In the genomic region with DNA sequence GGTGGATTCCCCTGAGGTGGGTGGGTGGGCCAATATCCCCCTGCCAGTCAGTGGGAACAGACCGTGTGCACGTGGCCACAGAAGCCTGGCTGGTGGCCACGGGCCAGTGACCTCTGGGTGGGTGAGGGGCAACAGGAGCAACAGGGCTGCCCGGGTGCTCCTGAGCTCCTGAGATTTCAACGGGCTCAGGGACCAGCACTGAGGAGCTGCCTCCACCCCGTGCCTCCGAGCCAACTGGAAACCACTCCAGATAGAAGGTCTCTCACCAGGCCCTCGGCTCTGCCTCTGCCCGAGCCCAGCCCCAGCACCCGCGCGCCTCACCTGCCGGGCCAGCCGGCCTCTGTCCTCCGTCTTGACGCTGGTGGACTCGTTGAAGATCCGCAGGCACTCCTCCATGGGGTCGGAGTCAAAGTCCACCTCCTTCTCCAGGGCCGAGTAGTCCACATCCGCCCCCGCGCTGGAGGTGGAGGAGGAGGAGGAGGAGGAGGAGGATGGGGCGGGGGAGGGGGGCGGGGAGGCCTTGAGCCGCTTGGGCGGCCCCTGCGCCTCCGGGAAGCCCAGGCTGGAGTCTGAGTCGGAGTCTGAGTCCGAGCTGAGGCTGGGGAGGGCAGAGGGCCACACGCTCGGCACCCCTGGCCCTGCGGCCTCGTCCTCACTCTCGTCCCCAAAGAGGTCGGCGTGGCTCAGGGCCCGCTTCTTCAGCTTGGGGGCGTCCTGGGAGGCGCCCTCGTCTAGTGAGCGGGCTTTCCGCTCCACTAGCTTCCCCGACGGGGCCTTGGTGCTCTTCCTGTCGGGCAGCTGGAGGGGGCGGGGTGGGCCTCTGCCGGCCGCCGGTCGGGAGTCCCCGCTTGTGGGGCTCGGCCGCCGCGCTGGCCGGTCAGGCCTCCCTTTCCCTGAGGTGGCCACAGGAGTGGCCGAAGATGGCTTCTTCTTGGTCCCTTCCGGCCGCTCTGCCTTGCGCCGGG, we compare ENCODE assay signal across 11 cellular contexts. TPM values are rescaled to one million over a fixed set of nuclear protein-coding genes. Genes with fewer than 3 reads are reported as not detected.
DNase-seq lines count a peak whose midpoint lies in the region; ATAC-seq and TF ChIP-seq lines count a peak whose summit lies in the region.
"Had no signal": no experiment of that assay in that cellular context is flagged by ENCODE, and none has a peak within 500 bp of the region (broad histone marks: within the 10 kb centered on the region; RNA-seq: fewer than 3 reads in every experiment).

No MANE protein-coding gene starts in this region.

- H3K4me3 Mint-ChIP-seq in T-helper 17 cell: no peak overlapping the region
- peak overlapping the region; percentile 33 for H3K4me3 Mint-ChIP-seq in progenitor cell of endocrine pancreas (ENCODE audit: low read depth)

- no peaks in the 10 kb centered on the region for H3K9me2 ChIP-seq in HCT116 (ENCODE audit: insufficient read depth)

- RAD21 ChIA-PET in HCT116 (lab: Charles Lee; ENCODE audit: low non-redundant PET in 1 of 2, low total read pairs in 2 of 2, uncharacterized antibody in 2 of 2, unreplicated experiment in 2 of 2): interaction anchor here (0.6 to 1.1 kb wide), 5 partner anchors 59 to 281 kb away, joined by 3 to 6 read pairs (median 5); no protein-coding TSS in a partner anchor

- H2AFZ ChIP-seq in HCT116 (ENCODE audit: low read depth, low read length, poor library complexity, severe bottlenecking): no peak overlapping the region

- no peak overlapping the region for H3K9ac ChIP-seq in HCT116 (ENCODE audit: low read length)

- intact Hi-C loops in HCT116 (cut with micrococcal nuclease): no loop called here

- H3K4me1 Mint-ChIP-seq in T-helper 17 cell (peaks cover 9% of the 10 kb centered on the region), progenitor cell of endocrine pancreas (ENCODE audit: low read depth) (peaks cover 4% of the 10 kb centered on the region)

- H3K4me3 ChIP-seq in HCT116 (replicated peaks in 1 of 2; ENCODE audit: low read depth in 1 of 2, low read length in 2 of 2): no peak overlapping the region
- H3K4me3 ChIP-seq: tibial nerve had no signal

- H3K27me3 Mint-ChIP-seq in T-helper 17 cell (no peaks in the 10 kb centered on the region), progenitor cell of endocrine pancreas (no peaks in the 10 kb centered on the region)

- H3K79me2 ChIP-seq in HCT116 (ENCODE audit: insufficient read depth, low read length): peaks cover 26% of the 10 kb centered on the region

- no peak overlapping the region for H3K27ac ChIP-seq in HCT116 (ENCODE audit: low read depth, low read length)

- peak; percentile 21; the same call in 1 of the 2 replicates for ATAC-seq in HCT116
- ATAC-seq in T-helper 17 cell: peak; percentile 3
- ATAC-seq in HG02840 (IDR thresholded peaks at IDR 0.05; ENCODE audit: low FRiP score, unreplicated experiment): no peak

- no peak overlapping the region for H3K4me2 ChIP-seq in HCT116 (ENCODE audit: low read length)

- no peak for DNase-seq in HCT116 (ENCODE audit: low read depth, low spot score)
- no peak for DNase-seq in T-helper 17 cell
- peak; percentile 79 for DNase-seq in iPS-NIHi11 (ENCODE audit: low spot score)
- no peak for DNase-seq in progenitor cell of endocrine pancreas (ENCODE audit: low spot score, unreplicated experiment)
- DNase-seq in cerebellar nuclear complex (lab: John Stamatoyannopoulos, UW): no peak
- DNase-seq in activated CD8-positive, alpha-beta memory T cell treated with anti-CD3 and anti-CD28 coated beads, Interleukin-2, amount 50 U/mL, for 4 hours: no peak
- no peak for DNase-seq in globus pallidus (ENCODE audit: low spot score)
- DNase-seq: DMS153, NCI-H2081 treated with DMSO at 0.1 percent for 48 hours had no signal

- peaks cover 4 to 7% of the 10 kb centered on the region in 2 experiments; a peak in 3 of 4 replicates for H3K4me1 ChIP-seq in HCT116 (ENCODE audit: control insufficient read depth in 1 of 2, insufficient read depth in 2 of 2, low read length in 2 of 2)

- H3K27ac Mint-ChIP-seq in T-helper 17 cell (no peak overlapping the region), progenitor cell of endocrine pancreas (no peak overlapping the region)

- no peak for TF ChIP-seq RAD21 in HCT116 (IDR thresholded peaks at IDR 0.05; ENCODE audit: low read depth)

- H3K9me3 ChIP-seq in HCT116 (ENCODE audit: control insufficient read depth in 1 of 2, insufficient read depth in 1 of 2, low read depth in 1 of 2, low read length in 2 of 2) (no peaks in the 10 kb centered on the region), T-helper 17 cell (ENCODE audit: control insufficient read depth, low read length, poor library complexity, severe bottlenecking) (no peaks in the 10 kb centered on the region)
- H3K9me3 ChIP-seq: tibial nerve had no signal

- peaks cover 6 to 13% of the 10 kb centered on the region in 2 experiments; a peak in 3 of 4 replicates for H3K36me3 ChIP-seq in HCT116 (ENCODE audit: control insufficient read depth in 1 of 2, insufficient read depth in 2 of 2, low read length in 2 of 2)

- TF ChIP-seq POLR2A in HCT116 (IDR thresholded peaks at IDR 0.05; ENCODE audit: borderline replicate concordance, extremely low read depth, insufficient read depth, insufficient read length): no peak

- POLR2A ChIA-PET in HCT116 (lab: Charles Lee): no interaction called here

- H3K9me3 Mint-ChIP-seq in progenitor cell of endocrine pancreas (ENCODE audit: low read depth): no peaks in the 10 kb centered on the region

- CTCF ChIA-PET in HCT116 (lab: Charles Lee): interaction anchor here (0.6 to 2.3 kb wide), 19 partner anchors 11 to 381 kb away, joined by 3 to 33 read pairs (median 4); a partner anchor contains a TSS

- no peaks in the 10 kb centered on the region for H4K20me1 ChIP-seq in HCT116 (ENCODE audit: insufficient read depth)

- H3K27me3 ChIP-seq in HCT116 (ENCODE audit: insufficient read depth, low read length): no peaks in the 10 kb centered on the region
- H3K27me3 ChIP-seq: tibial nerve had no signal

- TF ChIP-seq CTCF in HCT116 (IDR thresholded peaks at IDR 0.05 in 2 of 3, conservative IDR thresholded peaks at IDR 0.05 in 1 of 3; ENCODE audit: borderline replicate concordance in 1 of 3, insufficient read depth in 1 of 3, low read depth in 2 of 3, low read length in 2 of 3) (no peak), progenitor cell of endocrine pancreas (IDR thresholded peaks at IDR 0.05; ENCODE audit: unreplicated experiment) (no peak)

- peaks cover 2% of the 10 kb centered on the region for H3K36me3 Mint-ChIP-seq in T-helper 17 cell (ENCODE audit: low read depth)
- H3K36me3 Mint-ChIP-seq in progenitor cell of endocrine pancreas (ENCODE audit: insufficient read depth): peaks cover 8% of the 10 kb centered on the region

- TSS peak; percentile 23 for BruUV-seq in HCT116 (replicated peaks; lab: Mats Ljungman, UMichigan)

TF ChIP-seq in HCT116, 20 proteins besides CTCF, POLR2A, EP300 and RAD21 (continues in another document):
- TF ChIP-seq EGR1 (IDR thresholded peaks at IDR 0.05; ENCODE audit: low read depth): no peak
- no peak for TF ChIP-seq TCF7L2 (IDR thresholded peaks at IDR 0.05; ENCODE audit: borderline replicate concordance, extremely low read depth, insufficient read depth, insufficient read length)
- TF ChIP-seq, protein P1, sequence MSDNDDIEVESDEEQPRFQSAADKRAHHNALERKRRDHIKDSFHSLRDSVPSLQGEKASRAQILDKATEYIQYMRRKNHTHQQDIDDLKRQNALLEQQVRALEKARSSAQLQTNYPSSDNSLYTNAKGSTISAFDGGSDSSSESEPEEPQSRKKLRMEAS (IDR thresholded peaks at IDR 0.05): no peak
- TF ChIP-seq, protein P2, sequence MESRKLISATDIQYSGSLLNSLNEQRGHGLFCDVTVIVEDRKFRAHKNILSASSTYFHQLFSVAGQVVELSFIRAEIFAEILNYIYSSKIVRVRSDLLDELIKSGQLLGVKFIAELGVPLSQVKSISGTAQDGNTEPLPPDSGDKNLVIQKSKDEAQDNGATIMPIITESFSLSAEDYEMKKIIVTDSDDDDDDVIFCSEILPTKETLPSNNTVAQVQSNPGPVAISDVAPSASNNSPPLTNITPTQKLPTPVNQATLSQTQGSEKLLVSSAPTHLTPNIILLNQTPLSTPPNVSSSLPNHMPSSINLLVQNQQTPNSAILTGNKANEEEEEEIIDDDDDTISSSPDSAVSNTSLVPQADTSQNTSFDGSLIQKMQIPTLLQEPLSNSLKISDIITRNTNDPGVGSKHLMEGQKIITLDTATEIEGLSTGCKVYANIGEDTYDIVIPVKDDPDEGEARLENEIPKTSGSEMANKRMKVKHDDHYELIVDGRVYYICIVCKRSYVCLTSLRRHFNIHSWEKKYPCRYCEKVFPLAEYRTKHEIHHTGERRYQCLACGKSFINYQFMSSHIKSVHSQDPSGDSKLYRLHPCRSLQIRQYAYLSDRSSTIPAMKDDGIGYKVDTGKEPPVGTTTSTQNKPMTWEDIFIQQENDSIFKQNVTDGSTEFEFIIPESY (IDR thresholded peaks at IDR 0.05; ENCODE audit: extremely low read depth, insufficient replicate concordance, low read length): no peak
- no peak for TF ChIP-seq EZH2phosphoT487 (IDR thresholded peaks at IDR 0.05; ENCODE audit: borderline replicate concordance)
- TF ChIP-seq, protein P3, sequence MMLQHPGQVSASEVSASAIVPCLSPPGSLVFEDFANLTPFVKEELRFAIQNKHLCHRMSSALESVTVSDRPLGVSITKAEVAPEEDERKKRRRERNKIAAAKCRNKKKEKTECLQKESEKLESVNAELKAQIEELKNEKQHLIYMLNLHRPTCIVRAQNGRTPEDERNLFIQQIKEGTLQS (IDR thresholded peaks at IDR 0.05): no peak
- TF ChIP-seq CBX3 (IDR thresholded peaks at IDR 0.05; ENCODE audit: low read depth): no peak

RNA-seq across cellular contexts. Expression of a gene that starts 14.8 kb away (rescaled TPM):
- total RNA-seq in HCT116 (2021; ENCODE audit: unreplicated experiment) (17.0 TPM), T-helper 17 cell (1 to 10 TPM; 4.6 to 6.0 TPM), progenitor cell of endocrine pancreas (3.7 and 4.1 TPM in 2 replicates)
- polyA plus RNA-seq in HCT116 (2012): 15.6 and 16.5 TPM in 2 replicates

RNA-seq across cellular contexts. Expression of a gene that starts 21.4 kb away (rescaled TPM):
- total RNA-seq in HCT116 (2021; ENCODE audit: unreplicated experiment) (52.2 TPM), T-helper 17 cell (100 to 1,000 TPM in 1 of 2 donors, 10 to 100 TPM in 1; 98.7 to 107 TPM), progenitor cell of endocrine pancreas (42.8 and 44.6 TPM in 2 replicates)
- polyA plus RNA-seq in HCT116 (2012): 37.4 and 54.0 TPM in 2 replicates

RNA-seq across cellular contexts. Expression of a gene that starts 36.5 kb away (rescaled TPM):
- 64.3 TPM for total RNA-seq in HCT116 (2021; ENCODE audit: unreplicated experiment)
- polyA plus RNA-seq in HCT116 (2012): 29.9 and 33.0 TPM in 2 replicates
- 10 to 100 TPM; 37.9 to 46.5 TPM for total RNA-seq in T-helper 17 cell
- 13.2 and 13.5 TPM in 2 replicates for total RNA-seq in progenitor cell of endocrine pancreas

RNA-seq across cellular contexts. Expression of a gene that starts 58.5 kb away (rescaled TPM):
- total RNA-seq in HCT116 (2021; ENCODE audit: unreplicated experiment) (68.2 TPM), T-helper 17 cell (100 to 1,000 TPM; 121 to 125 TPM), progenitor cell of endocrine pancreas (46.5 and 48.8 TPM in 2 replicates)
- polyA plus RNA-seq in HCT116 (2012): 39.6 and 42.3 TPM in 2 replicates
